Comparison of ENCODE assay signal across 28 cellular contexts in the genomic region with DNA sequence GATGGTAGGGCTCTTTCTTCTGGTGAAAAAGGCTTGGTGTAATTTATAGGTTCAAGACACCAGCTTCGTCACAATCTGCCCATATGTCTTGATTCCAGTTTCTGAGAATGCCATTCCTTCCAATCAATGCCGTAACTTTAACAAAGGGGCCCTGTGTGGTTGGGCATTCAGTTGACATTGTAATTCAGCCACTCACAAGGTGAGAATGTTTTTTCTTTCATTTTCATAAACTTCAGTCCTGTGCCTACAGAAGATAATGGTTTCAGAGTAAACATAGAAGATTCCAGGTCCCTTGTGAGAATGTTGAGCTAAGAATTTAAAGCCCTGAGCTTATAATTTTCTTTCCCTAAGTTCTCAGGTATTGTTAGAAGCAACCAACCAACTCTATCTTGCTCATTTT.
"Had no signal": no experiment of that assay in that cellular context is flagged by ENCODE, and none has a peak within 500 bp of the region (broad histone marks: within the 10 kb centered on the region; RNA-seq: fewer than 3 reads in every experiment).

No MANE protein-coding gene starts in this region.

- H3K27ac ChIP-seq: colonic mucosa, coronary artery, dorsolateral prefrontal cortex, epithelial cell of prostate, esophagus muscularis mucosa, esophagus squamous epithelium, foreskin keratinocyte, gastrocnemius medialis, gastroesophageal sphincter, heart left ventricle, heart right ventricle, hepatocyte had no signal

- H3K9me3 ChIP-seq: colonic mucosa, gastrocnemius medialis had no signal

- H3K36me3 ChIP-seq: colonic mucosa, esophagus muscularis mucosa, esophagus squamous epithelium, gastrocnemius medialis, gastroesophageal sphincter had no signal

- FAIRE-seq: endometrium, endothelial cell of umbilical vein, frontal cortex had no signal

- H2AFZ ChIP-seq: hepatocyte had no signal

- H3K27me3 ChIP-seq: colonic mucosa, dorsolateral prefrontal cortex, esophagus muscularis mucosa, esophagus squamous epithelium, gastrocnemius medialis, gastroesophageal sphincter, heart left ventricle, heart right ventricle, hepatocyte had no signal

- ATAC-seq: effector memory CD8-positive, alpha-beta T cell; esophagus mucosa; foreskin keratinocyte; gastrocnemius medialis; gastroesophageal sphincter; heart left ventricle; heart right ventricle had no signal

- H3K79me2 ChIP-seq: hepatocyte had no signal

- H3K4me1 ChIP-seq: colonic mucosa, esophagus muscularis mucosa, esophagus squamous epithelium, foreskin keratinocyte, gastrocnemius medialis, gastroesophageal sphincter, heart left ventricle, heart right ventricle had no signal

- H3K4me3 ChIP-seq: colonic mucosa, coronary artery, dorsolateral prefrontal cortex, esophagus muscularis mucosa, esophagus squamous epithelium, gastrocnemius medialis, gastroesophageal sphincter, heart left ventricle, heart right ventricle, hepatocyte had no signal

- DNase-seq: colonic mucosa; cortex of kidney; dermis blood vessel endothelial cell; dorsolateral prefrontal cortex; effector CD4-positive, alpha-beta T cell; effector CD8-positive, alpha-beta T cell; effector memory CD4-positive, alpha-beta T cell; effector memory CD8-positive, alpha-beta T cell; endodermal cell; erythroblast; esophagus squamous epithelium; foreskin fibroblast; foreskin keratinocyte; foreskin melanocyte; gastrocnemius medialis; glutamatergic neuron; head of caudate nucleus; heart left ventricle; heart right ventricle had no signal

- H3K4me2 ChIP-seq: hepatocyte had no signal
